Comparison of ENCODE assay signal across 13 cellular contexts in the genomic region with DNA sequence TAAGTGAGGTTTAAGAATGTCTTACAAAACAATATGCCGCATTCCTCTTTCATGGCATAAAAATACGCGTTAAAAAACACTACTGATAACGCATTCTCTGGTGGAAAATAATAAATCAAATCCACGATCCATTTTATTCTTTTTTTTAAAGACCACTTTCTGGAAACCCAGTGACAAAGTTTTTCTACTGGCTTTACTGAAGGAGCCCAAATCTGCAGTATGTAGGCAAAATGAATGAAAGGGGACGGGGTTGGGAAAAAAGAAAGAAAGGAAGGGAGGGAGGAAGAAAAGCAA. TPM values are rescaled to one million over a fixed set of nuclear protein-coding genes. Genes with fewer than 3 reads are reported as not detected.
DNase-seq lines count a peak whose midpoint lies in the region; ATAC-seq and TF ChIP-seq lines count a peak whose summit lies in the region.
"Had no signal": no experiment of that assay in that cellular context is flagged by ENCODE, and none has a peak within 500 bp of the region (broad histone marks: within the 10 kb centered on the region; RNA-seq: fewer than 3 reads in every experiment).

No MANE protein-coding gene starts in this region.

- peaks cover 62% of the 10 kb centered on the region for H3K27me3 Mint-ChIP-seq in activated T-cell treated with anti-CD3 and anti-CD28 coated beads, Interleukin-2, amount 50 U/mL, for 72 hours (ENCODE audit: low read depth)
- H3K27me3 Mint-ChIP-seq in activated CD4-positive, alpha-beta memory T cell treated with anti-CD3 and anti-CD28 coated beads, Interleukin-2, amount 10 ng/mL, durations not matched to agents 7 days and 5 days: peaks cover 73% of the 10 kb centered on the region

- H3K4me3 ChIP-seq in iPS-18c (ENCODE audit: insufficient read depth, low read depth, low read length) (peak overlapping the region; percentile 26; the same call in 1 of the 2 replicates), gastroesophageal sphincter (no peak overlapping the region)

- no peak for DNase-seq in activated T-cell treated with anti-CD3 and anti-CD28 coated beads, Interleukin-2, amount 50 U/mL, for 72 hours
- no peak for DNase-seq in activated T-cell treated with anti-CD3 and anti-CD28 coated beads for 4 hours
- DNase-seq in activated CD4-positive, alpha-beta memory T cell treated with anti-CD3 and anti-CD28 coated beads, Interleukin-2, amount 10 ng/mL, durations not matched to agents 7 days and 5 days: no peak
- DNase-seq in stimulated activated effector memory CD8-positive, alpha-beta T cell treated with anti-CD3 and anti-CD28 coated beads, Interleukin-12 subunit alpha, Interleukin-12 subunit beta, amount 100 ng/mL, for 72 hours (ENCODE audit: low spot score in 2 of 2): no peak
- DNase-seq in posterior vena cava (ENCODE audit: low spot score): no peak
- DNase-seq: activated naive CD4-positive, alpha-beta T cell treated with Interleukin-2 at 50 U/mL for 16 hours; NCI-H1048; T1000 had no signal

- no peak for TF ChIP-seq POLR2A in gastroesophageal sphincter (IDR thresholded peaks at IDR 0.05)

- peaks cover 90% of the 10 kb centered on the region for H3K27me3 ChIP-seq in gastroesophageal sphincter

- H3K36me3 ChIP-seq in gastroesophageal sphincter: no peaks in the 10 kb centered on the region

- TF ChIP-seq EP300 in gastroesophageal sphincter (IDR thresholded peaks at IDR 0.05): no peak

- H3K27ac Mint-ChIP-seq in activated T-cell treated with anti-CD3 and anti-CD28 coated beads, Interleukin-2, amount 50 U/mL, for 72 hours: no peak overlapping the region
- no peak overlapping the region for H3K27ac Mint-ChIP-seq in activated CD4-positive, alpha-beta memory T cell treated with anti-CD3 and anti-CD28 coated beads, Interleukin-2, amount 10 ng/mL, durations not matched to agents 7 days and 5 days
- no peak overlapping the region for H3K27ac Mint-ChIP-seq in stimulated activated effector memory CD8-positive, alpha-beta T cell treated with anti-CD3 and anti-CD28 coated beads, Interleukin-12 subunit alpha, Interleukin-12 subunit beta, amount 100 ng/mL, for 72 hours

- peaks cover 2 to 4% of the 10 kb centered on the region in 2 donors for H3K36me3 Mint-ChIP-seq in activated T-cell treated with anti-CD3 and anti-CD28 coated beads, Interleukin-2, amount 50 U/mL, for 72 hours (ENCODE audit: insufficient read depth in 2 of 2)
- H3K36me3 Mint-ChIP-seq in activated CD4-positive, alpha-beta memory T cell treated with anti-CD3 and anti-CD28 coated beads, Interleukin-2, amount 10 ng/mL, durations not matched to agents 7 days and 5 days (ENCODE audit: low read depth): peaks cover 2% of the 10 kb centered on the region
- no peaks in the 10 kb centered on the region for H3K36me3 Mint-ChIP-seq in stimulated activated effector memory CD8-positive, alpha-beta T cell treated with anti-CD3 and anti-CD28 coated beads, Interleukin-12 subunit alpha, Interleukin-12 subunit beta, amount 100 ng/mL, for 72 hours

- H3K27ac ChIP-seq in gastroesophageal sphincter: no peak overlapping the region
- H3K27ac ChIP-seq: skin epidermis had no signal

- peaks cover 31% of the 10 kb centered on the region for H3K4me1 Mint-ChIP-seq in activated T-cell treated with anti-CD3 and anti-CD28 coated beads, Interleukin-2, amount 50 U/mL, for 72 hours (ENCODE audit: low read depth)
- peaks cover 31% of the 10 kb centered on the region for H3K4me1 Mint-ChIP-seq in activated CD4-positive, alpha-beta memory T cell treated with anti-CD3 and anti-CD28 coated beads, Interleukin-2, amount 10 ng/mL, durations not matched to agents 7 days and 5 days
- H3K4me1 Mint-ChIP-seq in stimulated activated effector memory CD8-positive, alpha-beta T cell treated with anti-CD3 and anti-CD28 coated beads, Interleukin-12 subunit alpha, Interleukin-12 subunit beta, amount 100 ng/mL, for 72 hours: peaks cover 29% of the 10 kb centered on the region

- 25 to 32% methylated on average over 6 of the region's 6 CpGs for WGBS in gastroesophageal sphincter (ENCODE audit: low coverage in 1 of 2), 2 donors

- H3K4me3 Mint-ChIP-seq in activated T-cell treated with anti-CD3 and anti-CD28 coated beads, Interleukin-2, amount 50 U/mL, for 72 hours: peak overlapping the region; percentile 74 to 87
- peak overlapping the region; percentile 18 for H3K4me3 Mint-ChIP-seq in activated CD4-positive, alpha-beta memory T cell treated with anti-CD3 and anti-CD28 coated beads, Interleukin-2, amount 10 ng/mL, durations not matched to agents 7 days and 5 days
- H3K4me3 Mint-ChIP-seq in stimulated activated effector memory CD8-positive, alpha-beta T cell treated with anti-CD3 and anti-CD28 coated beads, Interleukin-12 subunit alpha, Interleukin-12 subunit beta, amount 100 ng/mL, for 72 hours: peak overlapping the region; percentile 83

- CTCF ChIA-PET in activated CD4-positive, alpha-beta memory T cell treated with anti-CD3 and anti-CD28 coated beads, Interleukin-2, amount 10 ng/mL, durations not matched to agents 7 days and 5 days (lab: Charles Lee): interaction anchor here (1.1 kb wide), 1 partner anchor 90 kb away, joined by 5 read pairs; no protein-coding TSS in a partner anchor

- POLR2A ChIA-PET in activated CD4-positive, alpha-beta memory T cell treated with anti-CD3 and anti-CD28 coated beads, Interleukin-2, amount 10 ng/mL, durations not matched to agents 7 days and 5 days (lab: Charles Lee): no interaction called here

- TF ChIP-seq CTCF in gastroesophageal sphincter (IDR thresholded peaks at IDR 0.05): no peak

- ATAC-seq in activated T-cell treated with anti-CD3 and anti-CD28 coated beads, Interleukin-2, amount 50 U/mL, for 72 hours (replicated peaks in 1 of 2): no peak
- ATAC-seq in stimulated activated effector memory CD8-positive, alpha-beta T cell treated with anti-CD3 and anti-CD28 coated beads, Interleukin-12 subunit alpha, Interleukin-12 subunit beta, amount 100 ng/mL, for 72 hours: no peak
- ATAC-seq in gastroesophageal sphincter: no peak
- ATAC-seq in GM21447 (IDR thresholded peaks at IDR 0.05; ENCODE audit: unreplicated experiment): no peak
- ATAC-seq: left lobe of liver had no signal

- intact Hi-C loops in posterior vena cava (cut with DNase I): no loop called here

- H3K4me1 ChIP-seq in gastroesophageal sphincter: peaks cover 0 to 34% (median 6%) of the 10 kb centered on the region in 3 donors

- no peaks in the 10 kb centered on the region for H3K9me3 ChIP-seq in iPS-18c (ENCODE audit: control insufficient read depth, insufficient read depth, low read length)
- no peaks in the 10 kb centered on the region for H3K9me3 ChIP-seq in gastroesophageal sphincter

- H3K9me3 Mint-ChIP-seq in activated T-cell treated with anti-CD3 and anti-CD28 coated beads, Interleukin-2, amount 50 U/mL, for 72 hours: no peaks in the 10 kb centered on the region
- H3K9me3 Mint-ChIP-seq in activated CD4-positive, alpha-beta memory T cell treated with anti-CD3 and anti-CD28 coated beads, Interleukin-2, amount 10 ng/mL, durations not matched to agents 7 days and 5 days: no peaks in the 10 kb centered on the region
- H3K9me3 Mint-ChIP-seq in stimulated activated effector memory CD8-positive, alpha-beta T cell treated with anti-CD3 and anti-CD28 coated beads, Interleukin-12 subunit alpha, Interleukin-12 subunit beta, amount 100 ng/mL, for 72 hours: no peaks in the 10 kb centered on the region

RNA-seq across cellular contexts. Expression of gene SV2C, which starts 2.0 kb away (rescaled TPM):
- total RNA-seq in activated T-cell treated with anti-CD3 and anti-CD28 coated beads, Interleukin-2, amount 50 U/mL, for 72 hours: under 1 TPM; 0.19 to 0.23 TPM
- under 1 TPM; 0.28 to 0.33 TPM for total RNA-seq in activated CD4-positive, alpha-beta memory T cell treated with anti-CD3 and anti-CD28 coated beads, Interleukin-2, amount 10 ng/mL, durations not matched to agents 7 days and 5 days
- total RNA-seq in gastroesophageal sphincter (under 1 TPM; 0.16 to 0.67 (median 0.39) TPM), posterior vena cava (under 1 TPM in 1 of 2 donors, not detected in 1; 0.05 TPM)
- total RNA-seq: left lobe of liver had no signal

Comparison
In these comparisons a context has a peak if more than half of its experiments do, and no peak if none do; other contexts are left out.
1. H3K4me3 Mint-ChIP-seq: peak in every context shown above with its lines; median percentile 83 in stimulated activated effector memory CD8-positive, alpha-beta T cell treated with anti-CD3 and anti-CD28 coated beads, Interleukin-12 subunit alpha, Interleukin-12 subunit beta, amount 100 ng/mL, for 72 hours; 80 in activated T-cell treated with anti-CD3 and anti-CD28 coated beads, Interleukin-2, amount 50 U/mL, for 72 hours; 18 in activated CD4-positive, alpha-beta memory T cell treated with anti-CD3 and anti-CD28 coated beads, Interleukin-2, amount 10 ng/mL, durations not matched to agents 7 days and 5 days.